In genomic region chr7:98400538-98401427, GRCh38 we compare ENCODE assay signal across 8 cellular contexts. TPM values are rescaled to one million over a fixed set of nuclear protein-coding genes. Genes with fewer than 3 reads are reported as not detected.
A peak's percentile ranks its signal among the peaks of the same experiment; 100 is the strongest.
DNase-seq lines count a peak whose midpoint lies in the region; ATAC-seq, FAIRE-seq and TF ChIP-seq lines count a peak whose summit lies in the region.

TSS of gene BAIAP2L1 (minus strand) at chr7:98401090. CDS start at chr7:98400852, 238 bp downstream.

- peak within 1 kb of the TSS; percentile 29 for H3K4me3 Mint-ChIP-seq in T-helper 1 cell treated with Interleukin-12 subunit alpha and Interleukin-12 subunit beta and Interleukin-4 antibody, amounts not matched to agents 30 μg/mL and 1 μg/mL, for 36 hours
- peak within 1 kb of the TSS; percentile 85 for H3K4me3 Mint-ChIP-seq in astrocyte (ENCODE audit: unreplicated experiment)

- peaks cover 7% of the 10 kb centered on the region for H3K4me1 ChIP-seq in astrocyte (ENCODE audit: insufficient read depth, low read length)
- peaks cover 15% of the 10 kb centered on the region for H3K4me1 ChIP-seq in smooth muscle cell (ENCODE audit: low read depth)

- H3K36me3 ChIP-seq in astrocyte (ENCODE audit: insufficient read depth, low read length) (no peaks in the 10 kb centered on the region), smooth muscle cell (ENCODE audit: low read depth) (no peaks in the 10 kb centered on the region)

- H3K27ac ChIP-seq in astrocyte (ENCODE audit: low read depth, low read length) (peak within 1 kb of the TSS; percentile 36), smooth muscle cell (ENCODE audit: low read depth) (peak within 1 kb of the TSS; percentile 90)

- H4K20me1 ChIP-seq in astrocyte (ENCODE audit: insufficient read depth, low read length): no peaks in the 10 kb centered on the region
- peaks cover 21% of the 10 kb centered on the region for H4K20me1 ChIP-seq in smooth muscle cell (ENCODE audit: low read depth)

- H3K9me3 ChIP-seq in astrocyte (ENCODE audit: insufficient read depth, low read depth, low read length): no peaks in the 10 kb centered on the region
- no peaks in the 10 kb centered on the region for H3K9me3 ChIP-seq in smooth muscle cell (replicated peaks; ENCODE audit: low read depth)

- peak; percentile 95 for DNase-seq in GM12865 (ENCODE audit: low read depth)
- peak; percentile 90 for DNase-seq in NCI-H1105 treated with DMSO at 0.1 percent for 48 hours (lab: John Stamatoyannopoulos, UW)
- peak; percentile 20 for DNase-seq in astrocyte (ENCODE audit: low read depth)
- peak; percentile 81 for DNase-seq in smooth muscle cell (lab: John Stamatoyannopoulos, UW; ENCODE audit: unreplicated experiment)
- DNase-seq in OCI-M1 (lab: John Stamatoyannopoulos, UW): no peak

- no peak within 1 kb of the TSS for H3K27ac Mint-ChIP-seq in T-helper 1 cell treated with Interleukin-12 subunit alpha and Interleukin-12 subunit beta and Interleukin-4 antibody, amounts not matched to agents 30 μg/mL and 1 μg/mL, for 36 hours
- H3K27ac Mint-ChIP-seq in astrocyte (ENCODE audit: unreplicated experiment): peak within 1 kb of the TSS; percentile 27

- H3K36me3 Mint-ChIP-seq in T-helper 1 cell treated with Interleukin-12 subunit alpha and Interleukin-12 subunit beta and Interleukin-4 antibody, amounts not matched to agents 30 μg/mL and 1 μg/mL, for 36 hours (ENCODE audit: low read depth): no peaks in the 10 kb centered on the region
- H3K36me3 Mint-ChIP-seq in astrocyte (ENCODE audit: low read depth, unreplicated experiment): no peaks in the 10 kb centered on the region

- peak; percentile 83 for ATAC-seq in HG02642 (IDR thresholded peaks at IDR 0.05; ENCODE audit: poor library complexity, unreplicated experiment)

- H3K27me3 Mint-ChIP-seq in T-helper 1 cell treated with Interleukin-12 subunit alpha and Interleukin-12 subunit beta and Interleukin-4 antibody, amounts not matched to agents 30 μg/mL and 1 μg/mL, for 36 hours (ENCODE audit: low read depth): peaks cover 21% of the 10 kb centered on the region
- peaks cover 6% of the 10 kb centered on the region for H3K27me3 Mint-ChIP-seq in astrocyte (ENCODE audit: low read depth, unreplicated experiment)

- no peaks in the 10 kb centered on the region for H3K9me3 Mint-ChIP-seq in T-helper 1 cell treated with Interleukin-12 subunit alpha and Interleukin-12 subunit beta and Interleukin-4 antibody, amounts not matched to agents 30 μg/mL and 1 μg/mL, for 36 hours
- no peaks in the 10 kb centered on the region for H3K9me3 Mint-ChIP-seq in astrocyte (ENCODE audit: unreplicated experiment)

- no peaks in the 10 kb centered on the region for H3K27me3 ChIP-seq in astrocyte (ENCODE audit: insufficient read depth, low read length)
- no peaks in the 10 kb centered on the region for H3K27me3 ChIP-seq in smooth muscle cell (ENCODE audit: low read depth)

- H3K9ac ChIP-seq in astrocyte (ENCODE audit: low read length) (peak within 1 kb of the TSS; percentile 79), smooth muscle cell (ENCODE audit: low read depth) (peak within 1 kb of the TSS; percentile 82)

- peaks cover 1% of the 10 kb centered on the region for H3K4me1 Mint-ChIP-seq in T-helper 1 cell treated with Interleukin-12 subunit alpha and Interleukin-12 subunit beta and Interleukin-4 antibody, amounts not matched to agents 30 μg/mL and 1 μg/mL, for 36 hours (ENCODE audit: low read depth)
- H3K4me1 Mint-ChIP-seq in astrocyte (ENCODE audit: low read depth, unreplicated experiment): peaks cover 10% of the 10 kb centered on the region

- peaks cover 7% of the 10 kb centered on the region for H3K79me2 ChIP-seq in astrocyte (ENCODE audit: insufficient read depth, low read length)
- peaks cover 41% of the 10 kb centered on the region for H3K79me2 ChIP-seq in smooth muscle cell (ENCODE audit: low read depth)

- TF ChIP-seq CTCF in GM12865 (IDR thresholded peaks at IDR 0.05; ENCODE audit: insufficient read depth, low read depth, low read length, missing control alignments) (peak; percentile 74), astrocyte (IDR thresholded peaks at IDR 0.05; ENCODE audit: insufficient read depth, low read depth, low read length) (peak; percentile 16), smooth muscle cell (IDR thresholded peaks at IDR 0.05; ENCODE audit: borderline replicate concordance, insufficient read depth, poor library complexity, severe bottlenecking) (peak; percentile 77)

- peak within 1 kb of the TSS; percentile 91 for H3K4me3 ChIP-seq in GM12865 (ENCODE audit: low read depth, low read length)
- peak within 1 kb of the TSS; percentile 67 for H3K4me3 ChIP-seq in astrocyte (ENCODE audit: insufficient read depth, low read depth, low read length)
- H3K4me3 ChIP-seq in iPS-11a (ENCODE audit: low read depth, low read length): peak within 1 kb of the TSS; percentile 69
- H3K4me3 ChIP-seq in smooth muscle cell: peak within 1 kb of the TSS; percentile 77

- no peak for FAIRE-seq in astrocyte (lab: Jason Lieb, UNC)

- H3F3A ChIP-seq in smooth muscle cell (ENCODE audit: low read depth): peaks cover 17% of the 10 kb centered on the region

- H3K4me2 ChIP-seq in astrocyte (ENCODE audit: low read length) (peak within 1 kb of the TSS; percentile 86), smooth muscle cell (peak within 1 kb of the TSS; percentile 88)

- 2% methylated on average over 49 of the region's 82 CpGs for WGBS in smooth muscle cell (ENCODE audit: low lambda C conversion rate)

- H2AFZ ChIP-seq in astrocyte (ENCODE audit: low read depth, low read length) (peak within 1 kb of the TSS; percentile 73), smooth muscle cell (ENCODE audit: low read depth) (peak within 1 kb of the TSS; percentile 33)

RNA-seq across cellular contexts. Expression of gene BAIAP2L1, which starts in this region (rescaled TPM):
- 20.4 and 21.6 TPM in 2 replicates for total RNA-seq in astrocyte
- 55.1 and 63.1 TPM in 2 replicates for total RNA-seq in smooth muscle cell
- polyA plus RNA-seq in smooth muscle cell: 45.0 and 47.2 TPM in 2 replicates

Comparison
In these comparisons a context has a peak if more than half of its experiments do, and no peak if none do; other contexts are left out.
1. CTCF ChIP-seq: peak in every context shown above with its lines; median percentile 77 in smooth muscle cell; 74 in GM12865; 16 in astrocyte.